Comparison of ENCODE assay signal across 17 cellular contexts in the genomic region with DNA sequence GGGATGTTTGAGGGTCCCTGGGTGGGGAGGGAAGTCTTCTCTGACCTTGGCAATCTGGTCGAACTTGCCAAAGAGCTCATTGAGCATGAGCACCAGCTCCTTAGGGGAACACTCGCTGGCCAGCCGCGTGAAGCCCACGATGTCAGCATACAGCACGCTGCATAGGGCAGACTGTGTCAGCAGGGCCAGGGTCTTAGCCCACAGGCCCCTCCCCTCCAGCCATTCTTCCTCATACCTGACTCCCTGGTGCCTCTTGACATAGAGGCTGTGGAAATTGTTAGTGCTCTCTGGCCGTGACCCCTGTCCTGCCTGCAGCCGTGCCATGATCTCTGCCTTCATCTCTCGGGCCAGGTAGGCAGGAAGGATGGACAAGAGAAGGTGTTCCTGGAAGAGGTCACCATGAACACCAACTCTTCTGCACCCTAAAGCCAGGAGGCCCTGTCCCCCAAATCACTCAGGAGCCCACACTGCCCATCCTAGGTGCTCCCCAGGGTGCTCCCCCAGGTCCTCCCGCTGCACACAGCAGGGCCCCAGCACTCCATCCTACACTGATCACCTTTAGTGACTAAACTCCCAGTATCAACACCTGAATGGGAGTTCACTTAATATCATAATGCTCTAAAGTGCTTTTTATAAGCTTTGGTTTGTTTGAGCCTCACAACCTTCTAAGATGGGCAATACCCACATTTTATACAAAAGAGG.
"Had no signal": no experiment of that assay in that cellular context is flagged by ENCODE, and none has a peak within 500 bp of the region (broad histone marks: within the 10 kb centered on the region; RNA-seq: fewer than 3 reads in every experiment).

No MANE protein-coding gene starts in this region.

- H3K27ac Mint-ChIP-seq: nephron progenitor cell had no signal

- H3K36me3 ChIP-seq: prostate gland, right atrium auricular region, upper lobe of right lung had no signal

- DNase-seq: activated CD4-positive, alpha-beta T cell treated with anti-CD3 and anti-CD28 coated beads, Interleukin-2, amount 10 ng/mL, durations not matched to agents 7 days and 5 days; activated CD8-positive, alpha-beta memory T cell treated with anti-CD3 and anti-CD28 coated beads, Interleukin-2, amount 50 U/mL, for 48 hours; activated CD8-positive, alpha-beta T cell treated with anti-CD3 and anti-CD28 coated beads, Interleukin-2, amount 10 ng/mL, durations not matched to agents 7 days and 5 days; activated gamma-delta T cell; foreskin fibroblast; glutamatergic neuron; hippocampal formation; lower lobe of right lung; nephron progenitor cell; upper lobe of right lung had no signal

- H3K9me3 ChIP-seq: lower lobe of right lung, prostate gland, right atrium auricular region, upper lobe of right lung had no signal

- H3K27ac ChIP-seq: epithelial cell of prostate, lower lobe of right lung, prostate gland, right atrium auricular region, upper lobe of right lung had no signal

- FAIRE-seq: bronchial epithelial cell, keratinocyte had no signal

- H3K9me3 Mint-ChIP-seq: activated CD4-positive, alpha-beta T cell treated with anti-CD3 and anti-CD28 coated beads, Interleukin-2, amount 10 ng/mL, durations not matched to agents 7 days and 5 days; activated naive CD4-positive, alpha-beta T cell treated with anti-CD3 and anti-CD28 coated beads, Interleukin-2, amount 50 U/mL, for 24 hours; stimulated activated memory B cell treated with anti-CD40 and anti-IgM and Interleukin-4, amounts not matched to agents 10 μg/mL and 1 μg/mL and 100 μg/mL, for 72 hours had no signal

- H3K4me3 ChIP-seq: lower lobe of right lung, prostate gland, right atrium auricular region, upper lobe of right lung had no signal

- ATAC-seq: upper lobe of right lung had no signal
